24 cellular contexts compared by ENCODE assay signal in the genomic region with DNA sequence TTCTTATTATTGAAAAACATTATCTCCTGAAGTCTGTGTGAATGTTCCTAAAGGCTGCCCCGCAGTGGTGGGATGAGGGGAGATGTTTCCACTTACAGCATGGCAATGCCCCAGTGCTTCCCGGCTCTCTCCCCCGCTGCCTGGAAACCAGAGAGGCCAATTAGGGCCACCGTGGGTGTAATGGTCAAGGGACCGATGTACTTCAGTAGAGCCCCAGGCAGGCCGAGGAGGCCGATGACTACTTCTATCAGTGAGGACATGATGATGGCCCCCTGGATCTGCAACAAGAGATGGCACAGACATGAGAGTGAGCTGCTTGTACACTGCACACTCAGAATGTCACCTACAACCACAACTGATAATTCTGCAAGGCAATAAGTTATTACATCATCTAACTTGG.
"Had no signal": no experiment of that assay in that cellular context is flagged by ENCODE, and none has a peak within 500 bp of the region (broad histone marks: within the 10 kb centered on the region; RNA-seq: fewer than 3 reads in every experiment).

No MANE protein-coding gene starts in this region.

- ATAC-seq: gastroesophageal sphincter; left cardiac atrium; naive thymus-derived CD8-positive, alpha-beta T cell; stimulated activated memory B cell treated with anti-CD40 and anti-IgM and Interleukin-4, amounts not matched to agents 10 μg/mL and 1 μg/mL and 100 μg/mL, for 72 hours had no signal

- H3K27ac Mint-ChIP-seq: activated CD4-positive, alpha-beta memory T cell treated with anti-CD3 and anti-CD28 coated beads, Interleukin-2, amount 10 ng/mL, durations not matched to agents 7 days and 5 days; activated naive CD4-positive, alpha-beta T cell treated with anti-CD3 and anti-CD28 coated beads, Interleukin-2, amount 10 ng/mL, durations not matched to agents 7 days and 5 days; stimulated activated memory B cell treated with anti-CD40 and anti-IgM and Interleukin-4, amounts not matched to agents 10 μg/mL and 1 μg/mL and 100 μg/mL, for 72 hours had no signal

- H3K4me2 ChIP-seq: hepatocyte had no signal

- H3K27me3 ChIP-seq: gastroesophageal sphincter, hepatocyte, pancreas, sigmoid colon, tibial nerve had no signal

- H3K9me3 Mint-ChIP-seq: activated CD4-positive, alpha-beta memory T cell treated with anti-CD3 and anti-CD28 coated beads, Interleukin-2, amount 10 ng/mL, durations not matched to agents 7 days and 5 days; activated CD4-positive, alpha-beta T cell treated with anti-CD3 and anti-CD28 coated beads, Interleukin-2, amount 10 ng/mL, durations not matched to agents 24 days and 14 days; activated naive CD4-positive, alpha-beta T cell treated with anti-CD3 and anti-CD28 coated beads, Interleukin-2, amount 10 ng/mL, durations not matched to agents 7 days and 5 days; central memory CD8-positive, alpha-beta T cell; naive thymus-derived CD8-positive, alpha-beta T cell; neural crest cell; stimulated activated memory B cell treated with anti-CD40 and anti-IgM and Interleukin-4, amounts not matched to agents 10 μg/mL and 1 μg/mL and 100 μg/mL, for 72 hours had no signal

- DNase-seq: activated CD4-positive, alpha-beta memory T cell treated with anti-CD3 and anti-CD28 coated beads, Interleukin-2, amount 10 ng/mL, durations not matched to agents 7 days and 5 days; activated CD4-positive, alpha-beta T cell treated with anti-CD3 and anti-CD28 coated beads, Interleukin-2, amount 10 ng/mL, durations not matched to agents 24 days and 14 days; activated effector memory CD4-positive, alpha-beta T cell treated with Interleukin-2 at 50 U/mL for 16 hours; activated naive CD4-positive, alpha-beta T cell treated with anti-CD3 and anti-CD28 coated beads, Interleukin-2, amount 10 ng/mL, durations not matched to agents 7 days and 5 days; effector CD8-positive, alpha-beta T cell; islet precursor cell; left cardiac atrium; naive thymus-derived CD8-positive, alpha-beta T cell; nucleus accumbens; pancreas; retina; sigmoid colon; small intestine; stimulated activated CD4-positive, alpha-beta T cell treated with anti-CD3 and anti-CD28 coated beads, Interleukin-4, amount 100 ng/mL, for 24 hours had no signal

- H3K27ac ChIP-seq: gastroesophageal sphincter, hepatocyte, pancreas, prostate gland, sigmoid colon, VCaP had no signal

- H3K4me1 Mint-ChIP-seq: stimulated activated memory B cell treated with anti-CD40 and anti-IgM and Interleukin-4, amounts not matched to agents 10 μg/mL and 1 μg/mL and 100 μg/mL, for 72 hours had no signal

- H3K4me3 Mint-ChIP-seq: activated CD4-positive, alpha-beta memory T cell treated with anti-CD3 and anti-CD28 coated beads, Interleukin-2, amount 10 ng/mL, durations not matched to agents 7 days and 5 days; activated CD4-positive, alpha-beta T cell treated with anti-CD3 and anti-CD28 coated beads, Interleukin-2, amount 10 ng/mL, durations not matched to agents 24 days and 14 days; activated naive CD4-positive, alpha-beta T cell treated with anti-CD3 and anti-CD28 coated beads, Interleukin-2, amount 10 ng/mL, durations not matched to agents 7 days and 5 days; central memory CD8-positive, alpha-beta T cell; naive thymus-derived CD8-positive, alpha-beta T cell; neural crest cell; stimulated activated memory B cell treated with anti-CD40 and anti-IgM and Interleukin-4, amounts not matched to agents 10 μg/mL and 1 μg/mL and 100 μg/mL, for 72 hours had no signal

- H2AFZ ChIP-seq: hepatocyte had no signal

- H3K36me3 ChIP-seq: prostate gland had no signal

- H3K4me3 ChIP-seq: gastroesophageal sphincter, hepatocyte, pancreas, prostate gland, sigmoid colon, tibial nerve had no signal

- H3K9me3 ChIP-seq: gastroesophageal sphincter, pancreas, prostate gland, sigmoid colon, tibial nerve had no signal

- H3K27me3 Mint-ChIP-seq: activated CD4-positive, alpha-beta memory T cell treated with anti-CD3 and anti-CD28 coated beads, Interleukin-2, amount 10 ng/mL, durations not matched to agents 7 days and 5 days; activated CD4-positive, alpha-beta T cell treated with anti-CD3 and anti-CD28 coated beads, Interleukin-2, amount 10 ng/mL, durations not matched to agents 24 days and 14 days; activated naive CD4-positive, alpha-beta T cell treated with anti-CD3 and anti-CD28 coated beads, Interleukin-2, amount 10 ng/mL, durations not matched to agents 7 days and 5 days; central memory CD8-positive, alpha-beta T cell; naive thymus-derived CD8-positive, alpha-beta T cell; stimulated activated memory B cell treated with anti-CD40 and anti-IgM and Interleukin-4, amounts not matched to agents 10 μg/mL and 1 μg/mL and 100 μg/mL, for 72 hours had no signal

- H3K4me1 ChIP-seq: gastroesophageal sphincter, pancreas, prostate gland, sigmoid colon had no signal

- FAIRE-seq: bronchial epithelial cell, colon, pancreas, small intestine had no signal

- H3K79me2 ChIP-seq: hepatocyte had no signal
